ENCODE assay signal across 25 cellular contexts in genomic region chr2:113806217-113806913, GRCh38. TPM values are rescaled to one million over a fixed set of nuclear protein-coding genes. Genes with fewer than 3 reads are reported as not detected.
A peak's percentile ranks its signal among the peaks of the same experiment; 100 is the strongest.
DNase-seq lines count a peak whose midpoint lies in the region; ATAC-seq, FAIRE-seq and TF ChIP-seq lines count a peak whose summit lies in the region.
"Had no signal": no experiment of that assay in that cellular context is flagged by ENCODE, and none has a peak within 500 bp of the region (broad histone marks: within the 10 kb centered on the region; RNA-seq: fewer than 3 reads in every experiment).

No MANE protein-coding gene starts in this region.

- CTCF ChIA-PET in A549 (lab: Yijun Ruan, JAX) (no interaction called here), RWPE1 (lab: Yijun Ruan, JAX) (no interaction called here)

- no peaks in the 10 kb centered on the region for H3K36me3 Mint-ChIP-seq in activated T-cell treated with anti-CD3 and anti-CD28 coated beads, Interleukin-2, amount 50 U/mL, for 4 hours (ENCODE audit: insufficient read depth)
- H3K36me3 Mint-ChIP-seq: CD14-positive monocyte, mesothelial cell of epicardium had no signal

- H3K4me2 ChIP-seq in A549 (peak overlapping the region; percentile 58), GM23248 (ENCODE audit: unreplicated experiment) (no peak overlapping the region)

- no peaks in the 10 kb centered on the region for H3K27me3 Mint-ChIP-seq in activated T-cell treated with anti-CD3 and anti-CD28 coated beads, Interleukin-2, amount 50 U/mL, for 4 hours (ENCODE audit: low read depth)
- H3K27me3 Mint-ChIP-seq: activated CD8-positive, alpha-beta T cell treated with anti-CD3 and anti-CD28 coated beads for 36 hours had no signal

- intact Hi-C loops in left colon (cut with DNase I, micrococcal nuclease) = no loop called here

- H3K4me1 Mint-ChIP-seq in activated T-cell treated with anti-CD3 and anti-CD28 coated beads, Interleukin-2, amount 50 U/mL, for 4 hours (ENCODE audit: low read depth) = no peaks in the 10 kb centered on the region
- H3K4me1 Mint-ChIP-seq: CD14-positive monocyte, nephron had no signal

- no peaks in the 10 kb centered on the region for H3K9me3 Mint-ChIP-seq in activated T-cell treated with anti-CD3 and anti-CD28 coated beads, Interleukin-2, amount 50 U/mL, for 4 hours
- H3K9me3 Mint-ChIP-seq: activated CD8-positive, alpha-beta T cell treated with anti-CD3 and anti-CD28 coated beads for 36 hours had no signal

- no peak overlapping the region for H3K9ac ChIP-seq in GM23248

- no peaks in the 10 kb centered on the region for H3K9me2 ChIP-seq in GM23248 (ENCODE audit: insufficient read depth)

- no peak overlapping the region for H3K4me3 Mint-ChIP-seq in activated T-cell treated with anti-CD3 and anti-CD28 coated beads, Interleukin-2, amount 50 U/mL, for 4 hours
- H3K4me3 Mint-ChIP-seq: activated CD8-positive, alpha-beta T cell treated with anti-CD3 and anti-CD28 coated beads for 36 hours; CD14-positive monocyte; H9; mesothelial cell of epicardium; nephron had no signal

- peak in 1 of 2 experiments; percentile 60 for DNase-seq in A549 (ENCODE audit: low read depth in 1 of 2, low spot score in 1 of 2)
- no peak for DNase-seq in GM23248
- peak; percentile 8 for DNase-seq in RWPE1 (ENCODE audit: low spot score)
- DNase-seq in left colon = peak; percentile 76 to 83
- no peak for DNase-seq in mesenteric fat pad (ENCODE audit: low spot score)
- no peak for DNase-seq in hypothalamus (lab: John Stamatoyannopoulos, UW)
- DNase-seq in activated T-cell treated with anti-CD3 and anti-CD28 coated beads, Interleukin-2, amount 50 U/mL, for 4 hours = no peak
- DNase-seq: ACHN; activated CD8-positive, alpha-beta T cell treated with anti-CD3 and anti-CD28 coated beads for 36 hours; activated naive CD4-positive, alpha-beta T cell; activated T-cell treated with anti-CD3 and anti-CD28 coated beads, Interleukin-2, amount 50 U/mL, for 1 hour; DMS 273 treated with DMSO at 0.1 percent for 48 hours; GF-D8; H9; left cardiac atrium; NCI-H1048; NCI-H1930; NCI-H226; NCI-H82 had no signal

- FAIRE-seq in A549 (lab: Jason Lieb, UNC) = no peak
- FAIRE-seq: urothelium cell line had no signal

- H2AFZ ChIP-seq in GM23248 = 0 out of 2 replicates have a peak overlapping the region, but pooled peaks have one; percentile 8

- POLR2A ChIA-PET in A549 (lab: Yijun Ruan, JAX) (no interaction called here), RWPE1 (lab: Yijun Ruan, JAX; ENCODE audit: low non-redundant PET) (no interaction called here)

- peak in 1 of 2 experiments; percentile 57; a peak in 3 of 6 replicates for ATAC-seq in A549
- ATAC-seq in left colon = peak; percentile 99
- no peak for ATAC-seq in HG02759 (IDR thresholded peaks at IDR 0.05; ENCODE audit: unreplicated experiment)
- ATAC-seq in activated T-cell treated with anti-CD3 and anti-CD28 coated beads, Interleukin-2, amount 50 U/mL, for 4 hours = no peak
- ATAC-seq: activated CD8-positive, alpha-beta T cell treated with anti-CD3 and anti-CD28 coated beads for 36 hours; left cardiac atrium; sciatic nerve had no signal

- H3K36me3 ChIP-seq in GM23248 (ENCODE audit: low read depth) = no peaks in the 10 kb centered on the region

- H3K79me2 ChIP-seq in GM23248 (ENCODE audit: insufficient read depth) = no peaks in the 10 kb centered on the region

- H3K4me3 ChIP-seq in A549 (no peak overlapping the region), GM23248 (no peak overlapping the region)

- no peak for TF ChIP-seq EP300 in A549 (IDR thresholded peaks at IDR 0.05)

- H3K27ac ChIP-seq in A549 = 0 out of 6 replicates have a peak overlapping the region, but pooled peaks have one; percentile 1 to 26
- no peak overlapping the region for H3K27ac ChIP-seq in GM23248
- H3K27ac ChIP-seq in RWPE1 = no peak overlapping the region

- TF ChIP-seq RAD21 in A549 (conservative IDR thresholded peaks at IDR 0.05 in 1 of 2, IDR thresholded peaks at IDR 0.05 in 1 of 2) = no peak

- no peaks in the 10 kb centered on the region for H3F3A ChIP-seq in GM23248 (ENCODE audit: insufficient read depth)

- H3K9me3 ChIP-seq in A549 (no peaks in the 10 kb centered on the region), GM23248 (ENCODE audit: low read depth) (no peaks in the 10 kb centered on the region)

- no peak for TF ChIP-seq POLR2A in A549 (IDR thresholded peaks at IDR 0.05; ENCODE audit: low read length)

- H3K27me3 ChIP-seq in GM23248 (replicated peaks; ENCODE audit: insufficient read depth) = no peaks in the 10 kb centered on the region

- WGBS in A549 (ENCODE audit: missing lambda C conversion rate) = 51% methylated on average over 8 of the region's 8 CpGs
- 68 to 74% methylated on average over 8 of the region's 8 CpGs for WGBS in GM23248 (ENCODE audit: low coverage in 1 of 2, low lambda C conversion rate in 2 of 2, missing lambda C conversion rate in 2 of 2), 2 experiments

- no peaks in the 10 kb centered on the region for H4K20me1 ChIP-seq in GM23248 (ENCODE audit: insufficient read depth)

- H3K4me1 ChIP-seq in A549 (peaks cover 12% of the 10 kb centered on the region; the same call in 2 of the 3 replicates), GM23248 (ENCODE audit: insufficient read depth) (no peaks in the 10 kb centered on the region)

- in situ Hi-C loops in GM23248 (cut with MboI) = no loop called here

- TF ChIP-seq CTCF in A549 (IDR thresholded peaks at IDR 0.05) (no peak), RWPE1 (conservative IDR thresholded peaks at IDR 0.05; ENCODE audit: low read depth) (no peak)

TF ChIP-seq in A549, 52 proteins besides CTCF, POLR2A, EP300 and RAD21:
- no peak for TF ChIP-seq RCOR1 (IDR thresholded peaks at IDR 0.05; ENCODE audit: low read depth, low read length)
- peak; percentile 25; the same call in 1 of the 2 replicates for TF ChIP-seq GATA3 (IDR thresholded peaks at IDR 0.05; ENCODE audit: borderline replicate concordance)

RNA-seq across cellular contexts. Expression of gene SLC35F5, which starts 49.9 kb away (rescaled TPM):
- 86.6 and 90.0 TPM in 2 replicates for polyA plus RNA-seq in A549 (2011; rRNA removed)
- polyA plus RNA-seq in A549 (2012; cell fraction: cytosol; rRNA removed) = 15.7 and 19.3 TPM in 2 replicates
- 10.3 and 14.3 TPM in 2 replicates for polyA plus RNA-seq in A549 (2012; cell fraction: nucleus; rRNA removed)
- 45.0 to 50.0 TPM (median 45.6 TPM) in 3 replicates for polyA plus RNA-seq in A549 (2017; fragmentation: RNase III; extraction: RNeasy Plus Mini Kit Qiagen cat#74134 plus additional on column Dnase treatment)
- polyA minus RNA-seq in A549 (2011; rRNA and poly(A)+ RNA removed) = 57.7 and 60.6 TPM in 2 replicates
- total RNA-seq in GM23248 (2014; rRNA removed; shearing (Covaris generic)) = 129 and 146 TPM in 2 replicates
- 97.0 and 101 TPM in 2 replicates for polyA plus RNA-seq in GM23248 (2016; fragmentation: Nextera tagmentation; extraction: Ambion mirVana)
- total RNA-seq in left colon = 100 to 1,000 TPM; 130 to 132 TPM
- 61.6 TPM for total RNA-seq in mesenteric fat pad
- total RNA-seq in activated T-cell treated with anti-CD3 and anti-CD28 coated beads, Interleukin-2, amount 50 U/mL, for 4 hours = 10 to 100 TPM; 14.4 to 18.6 (median 15.6) TPM

Comparison
In these comparisons a context has a peak if more than half of its experiments do, and no peak if none do; other contexts are left out.
1. DNase-seq: peak in RWPE1 (single experiment) and left colon (2 of 2); none in GM23248 (single experiment), mesenteric fat pad (single experiment), hypothalamus (0 of 51) and activated T-cell treated with anti-CD3 and anti-CD28 coated beads, Interleukin-2, amount 50 U/mL, for 4 hours (single experiment).
2. H3K27ac ChIP-seq: peak in A549 (2 of 2); none in GM23248 (single experiment) and RWPE1 (single experiment).